9 cellular contexts compared by ENCODE assay signal in the genomic region with DNA sequence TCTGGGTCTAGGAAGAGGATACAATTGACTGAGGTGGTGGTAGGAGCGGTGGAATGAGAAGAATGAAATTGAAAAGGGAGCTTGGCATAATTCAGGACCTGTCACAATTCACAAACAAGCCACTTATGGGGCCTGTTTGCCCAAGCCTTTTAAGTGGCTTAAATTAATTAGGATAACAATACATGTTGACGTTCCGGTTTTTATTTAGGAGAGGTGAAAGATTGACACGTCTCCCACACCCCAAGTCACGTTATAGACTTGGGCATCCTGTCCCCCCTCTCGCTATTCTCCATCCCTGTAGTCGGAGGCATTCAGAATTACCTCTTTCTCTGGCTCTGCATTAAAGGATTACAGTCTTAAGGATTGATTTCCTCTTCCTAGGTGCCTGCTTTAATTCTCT. TPM values are rescaled to one million over a fixed set of nuclear protein-coding genes. Genes with fewer than 3 reads are reported as not detected.
DNase-seq lines count a peak whose midpoint lies in the region; ATAC-seq and TF ChIP-seq lines count a peak whose summit lies in the region.
"Had no signal": no experiment of that assay in that cellular context is flagged by ENCODE, and none has a peak within 500 bp of the region (broad histone marks: within the 10 kb centered on the region; RNA-seq: fewer than 3 reads in every experiment).

No MANE protein-coding gene starts in this region.

- no peak for ATAC-seq in T-helper 17 cell
- no peak for ATAC-seq in GM19452 (IDR thresholded peaks at IDR 0.05; ENCODE audit: unreplicated experiment)

- H3K27ac Mint-ChIP-seq in T-helper 17 cell, result peak overlapping the region; percentile 91
- H3K27ac Mint-ChIP-seq in glutamatergic neuron (ENCODE audit: unreplicated experiment), result no peak overlapping the region

- no peak for TF ChIP-seq CTCF in glutamatergic neuron (IDR thresholded peaks at IDR 0.05; ENCODE audit: partially characterized antibody, unreplicated experiment)

- peaks cover 3% of the 10 kb centered on the region for H3K9me3 Mint-ChIP-seq in glutamatergic neuron (ENCODE audit: unreplicated experiment)

- no peaks in the 10 kb centered on the region for H3K9me3 ChIP-seq in T-helper 17 cell (ENCODE audit: control insufficient read depth, low read length, poor library complexity, severe bottlenecking)

- H3K4me1 Mint-ChIP-seq in T-helper 17 cell (peaks cover 19% of the 10 kb centered on the region), glutamatergic neuron (ENCODE audit: low read depth, unreplicated experiment) (no peaks in the 10 kb centered on the region)

- H3K36me3 Mint-ChIP-seq in T-helper 17 cell (ENCODE audit: low read depth) (peaks cover 8% of the 10 kb centered on the region), glutamatergic neuron (ENCODE audit: unreplicated experiment) (peaks cover 7% of the 10 kb centered on the region)

- peaks cover 6% of the 10 kb centered on the region for H3K27me3 Mint-ChIP-seq in T-helper 17 cell
- H3K27me3 Mint-ChIP-seq in glutamatergic neuron (ENCODE audit: unreplicated experiment), result peaks cover 4% of the 10 kb centered on the region

- H3K4me3 ChIP-seq in skin epidermis, result no peak overlapping the region

- H3K27ac ChIP-seq in skin epidermis, result peak overlapping the region in 13 of 21 experiments; percentile 34 to 85 (median 72)

- H3K4me3 Mint-ChIP-seq in T-helper 17 cell, result peak overlapping the region; percentile 99
- H3K4me3 Mint-ChIP-seq in glutamatergic neuron (ENCODE audit: unreplicated experiment), result peak overlapping the region; percentile 97

- DNase-seq in NCI-H1417 (lab: John Stamatoyannopoulos, UW) (peak in 2 of 3 experiments; percentile 46 to 69), NCI-H1417 treated with DMSO at 0.1 percent for 48 hours (lab: John Stamatoyannopoulos, UW) (no peak), T-helper 17 cell (no peak), glutamatergic neuron (no peak), DMS 273 treated with DMSO at 0.1 percent for 48 hours (lab: John Stamatoyannopoulos, UW) (no peak)
- DNase-seq in activated CD8-positive, alpha-beta memory T cell treated with anti-CD3 and anti-CD28 coated beads, Interleukin-2, amount 50 U/mL, for 4 hours, result no peak

RNA-seq across cellular contexts. Expression of gene CALCOCO1, which starts 1.0 kb away (rescaled TPM):
- total RNA-seq in T-helper 17 cell (100 to 1,000 TPM; 108 to 134 TPM), glutamatergic neuron (ENCODE audit: unreplicated experiment) (151 TPM)

RNA-seq across cellular contexts. Expression of gene CISTR, which starts 23.6 kb away (rescaled TPM):
- total RNA-seq in T-helper 17 cell (not detected), glutamatergic neuron (ENCODE audit: unreplicated experiment) (not detected)
- total RNA-seq: left colon had no signal

RNA-seq across cellular contexts. Expression of gene ATP5MC2, which starts 52.3 kb away (rescaled TPM):
- total RNA-seq in T-helper 17 cell (100 to 1,000 TPM; 211 to 232 TPM), glutamatergic neuron (ENCODE audit: unreplicated experiment) (283 TPM)

Comparison
In these comparisons a context has a peak if more than half of its experiments do, and no peak if none do; other contexts are left out.
1. DNase-seq: peak in NCI-H1417 (2 of 3); none in NCI-H1417 treated with DMSO at 0.1 percent for 48 hours (single experiment), T-helper 17 cell (0 of 3), glutamatergic neuron (single experiment), DMS 273 treated with DMSO at 0.1 percent for 48 hours (single experiment) and activated CD8-positive, alpha-beta memory T cell treated with anti-CD3 and anti-CD28 coated beads, Interleukin-2, amount 50 U/mL, for 4 hours (single experiment).